1 cellular context compared by ENCODE assay signal in the genomic region with DNA sequence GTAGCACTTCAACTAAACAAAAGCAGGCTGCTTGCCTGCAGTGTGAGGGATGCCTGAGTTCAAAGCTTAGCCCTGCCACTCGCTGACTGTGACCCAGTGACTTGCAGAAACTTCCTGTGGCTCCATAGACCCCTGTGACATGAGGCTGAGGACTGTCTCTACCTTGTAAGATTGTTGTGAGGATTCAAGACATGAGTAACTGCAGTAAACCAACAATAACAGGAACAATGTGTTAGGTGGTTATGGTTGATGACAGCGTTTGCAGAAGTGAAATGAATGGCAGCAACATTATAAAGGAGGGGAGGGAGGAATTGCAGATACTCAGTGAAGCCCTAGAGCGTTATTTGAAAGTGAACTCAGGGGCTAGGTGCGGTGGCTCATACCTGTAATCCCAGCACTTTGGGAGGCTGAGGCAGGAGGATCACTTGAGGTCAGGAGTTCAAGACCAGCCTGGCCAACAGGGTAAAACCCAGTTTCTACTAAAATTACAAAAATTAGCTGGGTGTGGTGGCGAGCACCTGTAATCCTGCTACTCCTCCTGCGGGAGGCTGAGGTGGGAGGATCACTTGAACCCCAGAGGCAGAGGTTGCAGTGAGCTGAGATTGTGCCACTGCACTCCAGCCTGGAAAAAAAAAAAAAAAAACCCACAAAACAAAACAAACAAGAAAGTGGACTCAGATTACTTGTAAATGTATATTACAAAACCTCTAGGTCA.
A peak's percentile ranks its signal among the peaks of the same experiment; 100 is the strongest.
TF ChIP-seq lines count a peak whose summit lies in the region.

No MANE protein-coding gene starts in this region.

TF ChIP-seq in GM12878, 131 proteins besides CTCF, POLR2A, EP300 and RAD21 (continues in another document):
- TF ChIP-seq RFX5 (IDR thresholded peaks at IDR 0.05; ENCODE audit: low read depth, low read length) (no peak), POLR2AphosphoS5 (IDR thresholded peaks at IDR 0.05; ENCODE audit: low read length) (no peak), ZNF207 (IDR thresholded peaks at IDR 0.05; ENCODE audit: borderline replicate concordance) (no peak), FOXK2 (IDR thresholded peaks at IDR 0.05) (no peak), CHD2 (IDR thresholded peaks at IDR 0.05; ENCODE audit: borderline replicate concordance, low read depth, low read length) (no peak), JUND (IDR thresholded peaks at IDR 0.05; ENCODE audit: low read depth, low read length) (no peak), CREB1 (IDR thresholded peaks at IDR 0.05; ENCODE audit: low read depth) (no peak), E4F1 (IDR thresholded peaks at IDR 0.05; ENCODE audit: borderline replicate concordance, partially characterized antibody) (no peak), NR2F1 (conservative IDR thresholded peaks at IDR 0.05) (no peak), KLF5 (IDR thresholded peaks at IDR 0.05; ENCODE audit: partially characterized antibody) (no peak), HDGF (IDR thresholded peaks at IDR 0.05) (no peak), NFIC (IDR thresholded peaks at IDR 0.05; ENCODE audit: low read depth, low read length) (0 out of 2 replicates have a peak, but pooled peaks have one; percentile 35), PML (IDR thresholded peaks at IDR 0.05; ENCODE audit: low read length) (no peak), EZH2 (IDR thresholded peaks at IDR 0.05; ENCODE audit: borderline replicate concordance, control insufficient read depth, low read depth, low read length) (no peak), KAT2A (conservative IDR thresholded peaks at IDR 0.05; ENCODE audit: control insufficient read depth, low read depth, low read length) (no peak), YY1 (IDR thresholded peaks at IDR 0.05; ENCODE audit: low read depth, low read length) (no peak), YBX1 (IDR thresholded peaks at IDR 0.05) (no peak), CBX5 (IDR thresholded peaks at IDR 0.05; ENCODE audit: low read depth) (no peak), MXI1 (IDR thresholded peaks at IDR 0.05; ENCODE audit: low read depth, low read length) (no peak), RELA (IDR thresholded peaks at IDR 0.05; ENCODE audit: borderline replicate concordance, partially characterized antibody) (no peak), ZNF274 (IDR thresholded peaks at IDR 0.05; ENCODE audit: insufficient read depth, insufficient read length) (no peak), SREBF1 (IDR thresholded peaks at IDR 0.05; ENCODE audit: low read length) (no peak), SPI1 (IDR thresholded peaks at IDR 0.05; ENCODE audit: borderline replicate concordance, insufficient read depth, low read depth, low read length) (peak; percentile 80), SUZ12 (IDR thresholded peaks at IDR 0.05; ENCODE audit: unreplicated experiment) (no peak), LARP7 (IDR thresholded peaks at IDR 0.05) (no peak), BHLHE40 (IDR thresholded peaks at IDR 0.05; ENCODE audit: borderline replicate concordance in 1 of 2, low read depth in 2 of 2, low read length in 1 of 2) (no peak), CHD1 (IDR thresholded peaks at IDR 0.05; ENCODE audit: low read depth, low read length) (no peak)
- TF ChIP-seq, protein P1, sequence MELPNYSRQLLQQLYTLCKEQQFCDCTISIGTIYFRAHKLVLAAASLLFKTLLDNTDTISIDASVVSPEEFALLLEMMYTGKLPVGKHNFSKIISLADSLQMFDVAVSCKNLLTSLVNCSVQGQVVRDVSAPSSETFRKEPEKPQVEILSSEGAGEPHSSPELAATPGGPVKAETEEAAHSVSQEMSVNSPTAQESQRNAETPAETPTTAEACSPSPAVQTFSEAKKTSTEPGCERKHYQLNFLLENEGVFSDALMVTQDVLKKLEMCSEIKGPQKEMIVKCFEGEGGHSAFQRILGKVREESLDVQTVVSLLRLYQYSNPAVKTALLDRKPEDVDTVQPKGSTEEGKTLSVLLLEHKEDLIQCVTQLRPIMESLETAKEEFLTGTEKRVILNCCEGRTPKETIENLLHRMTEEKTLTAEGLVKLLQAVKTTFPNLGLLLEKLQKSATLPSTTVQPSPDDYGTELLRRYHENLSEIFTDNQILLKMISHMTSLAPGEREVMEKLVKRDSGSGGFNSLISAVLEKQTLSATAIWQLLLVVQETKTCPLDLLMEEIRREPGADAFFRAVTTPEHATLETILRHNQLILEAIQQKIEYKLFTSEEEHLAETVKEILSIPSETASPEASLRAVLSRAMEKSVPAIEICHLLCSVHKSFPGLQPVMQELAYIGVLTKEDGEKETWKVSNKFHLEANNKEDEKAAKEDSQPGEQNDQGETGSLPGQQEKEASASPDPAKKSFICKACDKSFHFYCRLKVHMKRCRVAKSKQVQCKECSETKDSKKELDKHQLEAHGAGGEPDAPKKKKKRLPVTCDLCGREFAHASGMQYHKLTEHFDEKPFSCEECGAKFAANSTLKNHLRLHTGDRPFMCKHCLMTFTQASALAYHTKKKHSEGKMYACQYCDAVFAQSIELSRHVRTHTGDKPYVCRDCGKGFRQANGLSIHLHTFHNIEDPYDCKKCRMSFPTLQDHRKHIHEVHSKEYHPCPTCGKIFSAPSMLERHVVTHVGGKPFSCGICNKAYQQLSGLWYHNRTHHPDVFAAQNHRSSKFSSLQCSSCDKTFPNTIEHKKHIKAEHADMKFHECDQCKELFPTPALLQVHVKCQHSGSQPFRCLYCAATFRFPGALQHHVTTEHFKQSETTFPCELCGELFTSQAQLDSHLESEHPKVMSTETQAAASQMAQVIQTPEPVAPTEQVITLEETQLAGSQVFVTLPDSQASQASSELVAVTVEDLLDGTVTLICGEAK (IDR thresholded peaks at IDR 0.05; ENCODE audit: borderline replicate concordance) = no peak
- TF ChIP-seq, protein P2, sequence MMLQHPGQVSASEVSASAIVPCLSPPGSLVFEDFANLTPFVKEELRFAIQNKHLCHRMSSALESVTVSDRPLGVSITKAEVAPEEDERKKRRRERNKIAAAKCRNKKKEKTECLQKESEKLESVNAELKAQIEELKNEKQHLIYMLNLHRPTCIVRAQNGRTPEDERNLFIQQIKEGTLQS (IDR thresholded peaks at IDR 0.05; ENCODE audit: borderline replicate concordance, extremely low read depth, low read depth, low read length) = no peak
- TF ChIP-seq, protein P3, sequence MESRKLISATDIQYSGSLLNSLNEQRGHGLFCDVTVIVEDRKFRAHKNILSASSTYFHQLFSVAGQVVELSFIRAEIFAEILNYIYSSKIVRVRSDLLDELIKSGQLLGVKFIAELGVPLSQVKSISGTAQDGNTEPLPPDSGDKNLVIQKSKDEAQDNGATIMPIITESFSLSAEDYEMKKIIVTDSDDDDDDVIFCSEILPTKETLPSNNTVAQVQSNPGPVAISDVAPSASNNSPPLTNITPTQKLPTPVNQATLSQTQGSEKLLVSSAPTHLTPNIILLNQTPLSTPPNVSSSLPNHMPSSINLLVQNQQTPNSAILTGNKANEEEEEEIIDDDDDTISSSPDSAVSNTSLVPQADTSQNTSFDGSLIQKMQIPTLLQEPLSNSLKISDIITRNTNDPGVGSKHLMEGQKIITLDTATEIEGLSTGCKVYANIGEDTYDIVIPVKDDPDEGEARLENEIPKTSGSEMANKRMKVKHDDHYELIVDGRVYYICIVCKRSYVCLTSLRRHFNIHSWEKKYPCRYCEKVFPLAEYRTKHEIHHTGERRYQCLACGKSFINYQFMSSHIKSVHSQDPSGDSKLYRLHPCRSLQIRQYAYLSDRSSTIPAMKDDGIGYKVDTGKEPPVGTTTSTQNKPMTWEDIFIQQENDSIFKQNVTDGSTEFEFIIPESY (IDR thresholded peaks at IDR 0.05) = no peak
- TF ChIP-seq, protein P4, sequence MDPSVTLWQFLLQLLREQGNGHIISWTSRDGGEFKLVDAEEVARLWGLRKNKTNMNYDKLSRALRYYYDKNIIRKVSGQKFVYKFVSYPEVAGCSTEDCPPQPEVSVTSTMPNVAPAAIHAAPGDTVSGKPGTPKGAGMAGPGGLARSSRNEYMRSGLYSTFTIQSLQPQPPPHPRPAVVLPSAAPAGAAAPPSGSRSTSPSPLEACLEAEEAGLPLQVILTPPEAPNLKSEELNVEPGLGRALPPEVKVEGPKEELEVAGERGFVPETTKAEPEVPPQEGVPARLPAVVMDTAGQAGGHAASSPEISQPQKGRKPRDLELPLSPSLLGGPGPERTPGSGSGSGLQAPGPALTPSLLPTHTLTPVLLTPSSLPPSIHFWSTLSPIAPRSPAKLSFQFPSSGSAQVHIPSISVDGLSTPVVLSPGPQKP (IDR thresholded peaks at IDR 0.05; ENCODE audit: low read depth, low read length) = no peak
- TF ChIP-seq, protein P5, sequence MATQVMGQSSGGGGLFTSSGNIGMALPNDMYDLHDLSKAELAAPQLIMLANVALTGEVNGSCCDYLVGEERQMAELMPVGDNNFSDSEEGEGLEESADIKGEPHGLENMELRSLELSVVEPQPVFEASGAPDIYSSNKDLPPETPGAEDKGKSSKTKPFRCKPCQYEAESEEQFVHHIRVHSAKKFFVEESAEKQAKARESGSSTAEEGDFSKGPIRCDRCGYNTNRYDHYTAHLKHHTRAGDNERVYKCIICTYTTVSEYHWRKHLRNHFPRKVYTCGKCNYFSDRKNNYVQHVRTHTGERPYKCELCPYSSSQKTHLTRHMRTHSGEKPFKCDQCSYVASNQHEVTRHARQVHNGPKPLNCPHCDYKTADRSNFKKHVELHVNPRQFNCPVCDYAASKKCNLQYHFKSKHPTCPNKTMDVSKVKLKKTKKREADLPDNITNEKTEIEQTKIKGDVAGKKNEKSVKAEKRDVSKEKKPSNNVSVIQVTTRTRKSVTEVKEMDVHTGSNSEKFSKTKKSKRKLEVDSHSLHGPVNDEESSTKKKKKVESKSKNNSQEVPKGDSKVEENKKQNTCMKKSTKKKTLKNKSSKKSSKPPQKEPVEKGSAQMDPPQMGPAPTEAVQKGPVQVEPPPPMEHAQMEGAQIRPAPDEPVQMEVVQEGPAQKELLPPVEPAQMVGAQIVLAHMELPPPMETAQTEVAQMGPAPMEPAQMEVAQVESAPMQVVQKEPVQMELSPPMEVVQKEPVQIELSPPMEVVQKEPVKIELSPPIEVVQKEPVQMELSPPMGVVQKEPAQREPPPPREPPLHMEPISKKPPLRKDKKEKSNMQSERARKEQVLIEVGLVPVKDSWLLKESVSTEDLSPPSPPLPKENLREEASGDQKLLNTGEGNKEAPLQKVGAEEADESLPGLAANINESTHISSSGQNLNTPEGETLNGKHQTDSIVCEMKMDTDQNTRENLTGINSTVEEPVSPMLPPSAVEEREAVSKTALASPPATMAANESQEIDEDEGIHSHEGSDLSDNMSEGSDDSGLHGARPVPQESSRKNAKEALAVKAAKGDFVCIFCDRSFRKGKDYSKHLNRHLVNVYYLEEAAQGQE (IDR thresholded peaks at IDR 0.05; ENCODE audit: low read depth, low read length) = no peak
- TF ChIP-seq, protein P6, sequence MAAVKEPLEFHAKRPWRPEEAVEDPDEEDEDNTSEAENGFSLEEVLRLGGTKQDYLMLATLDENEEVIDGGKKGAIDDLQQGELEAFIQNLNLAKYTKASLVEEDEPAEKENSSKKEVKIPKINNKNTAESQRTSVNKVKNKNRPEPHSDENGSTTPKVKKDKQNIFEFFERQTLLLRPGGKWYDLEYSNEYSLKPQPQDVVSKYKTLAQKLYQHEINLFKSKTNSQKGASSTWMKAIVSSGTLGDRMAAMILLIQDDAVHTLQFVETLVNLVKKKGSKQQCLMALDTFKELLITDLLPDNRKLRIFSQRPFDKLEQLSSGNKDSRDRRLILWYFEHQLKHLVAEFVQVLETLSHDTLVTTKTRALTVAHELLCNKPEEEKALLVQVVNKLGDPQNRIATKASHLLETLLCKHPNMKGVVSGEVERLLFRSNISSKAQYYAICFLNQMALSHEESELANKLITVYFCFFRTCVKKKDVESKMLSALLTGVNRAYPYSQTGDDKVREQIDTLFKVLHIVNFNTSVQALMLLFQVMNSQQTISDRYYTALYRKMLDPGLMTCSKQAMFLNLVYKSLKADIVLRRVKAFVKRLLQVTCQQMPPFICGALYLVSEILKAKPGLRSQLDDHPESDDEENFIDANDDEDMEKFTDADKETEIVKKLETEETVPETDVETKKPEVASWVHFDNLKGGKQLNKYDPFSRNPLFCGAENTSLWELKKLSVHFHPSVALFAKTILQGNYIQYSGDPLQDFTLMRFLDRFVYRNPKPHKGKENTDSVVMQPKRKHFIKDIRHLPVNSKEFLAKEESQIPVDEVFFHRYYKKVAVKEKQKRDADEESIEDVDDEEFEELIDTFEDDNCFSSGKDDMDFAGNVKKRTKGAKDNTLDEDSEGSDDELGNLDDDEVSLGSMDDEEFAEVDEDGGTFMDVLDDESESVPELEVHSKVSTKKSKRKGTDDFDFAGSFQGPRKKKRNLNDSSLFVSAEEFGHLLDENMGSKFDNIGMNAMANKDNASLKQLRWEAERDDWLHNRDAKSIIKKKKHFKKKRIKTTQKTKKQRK (IDR thresholded peaks at IDR 0.05; ENCODE audit: low read depth, low read length) = no peak
- TF ChIP-seq, protein P7, sequence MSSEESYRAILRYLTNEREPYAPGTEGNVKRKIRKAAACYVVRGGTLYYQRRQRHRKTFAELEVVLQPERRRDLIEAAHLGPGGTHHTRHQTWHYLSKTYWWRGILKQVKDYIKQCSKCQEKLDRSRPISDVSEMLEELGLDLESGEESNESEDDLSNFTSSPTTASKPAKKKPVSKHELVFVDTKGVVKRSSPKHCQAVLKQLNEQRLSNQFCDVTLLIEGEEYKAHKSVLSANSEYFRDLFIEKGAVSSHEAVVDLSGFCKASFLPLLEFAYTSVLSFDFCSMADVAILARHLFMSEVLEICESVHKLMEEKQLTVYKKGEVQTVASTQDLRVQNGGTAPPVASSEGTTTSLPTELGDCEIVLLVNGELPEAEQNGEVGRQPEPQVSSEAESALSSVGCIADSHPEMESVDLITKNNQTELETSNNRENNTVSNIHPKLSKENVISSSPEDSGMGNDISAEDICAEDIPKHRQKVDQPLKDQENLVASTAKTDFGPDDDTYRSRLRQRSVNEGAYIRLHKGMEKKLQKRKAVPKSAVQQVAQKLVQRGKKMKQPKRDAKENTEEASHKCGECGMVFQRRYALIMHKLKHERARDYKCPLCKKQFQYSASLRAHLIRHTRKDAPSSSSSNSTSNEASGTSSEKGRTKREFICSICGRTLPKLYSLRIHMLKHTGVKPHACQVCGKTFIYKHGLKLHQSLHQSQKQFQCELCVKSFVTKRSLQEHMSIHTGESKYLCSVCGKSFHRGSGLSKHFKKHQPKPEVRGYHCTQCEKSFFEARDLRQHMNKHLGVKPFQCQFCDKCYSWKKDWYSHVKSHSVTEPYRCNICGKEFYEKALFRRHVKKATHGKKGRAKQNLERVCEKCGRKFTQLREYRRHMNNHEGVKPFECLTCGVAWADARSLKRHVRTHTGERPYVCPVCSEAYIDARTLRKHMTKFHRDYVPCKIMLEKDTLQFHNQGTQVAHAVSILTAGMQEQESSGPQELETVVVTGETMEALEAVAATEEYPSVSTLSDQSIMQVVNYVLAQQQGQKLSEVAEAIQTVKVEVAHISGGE (CRISPR knock-in tag; IDR thresholded peaks at IDR 0.05) = no peak
